Comparison of ENCODE assay signal across 8 cellular contexts in the genomic region with DNA sequence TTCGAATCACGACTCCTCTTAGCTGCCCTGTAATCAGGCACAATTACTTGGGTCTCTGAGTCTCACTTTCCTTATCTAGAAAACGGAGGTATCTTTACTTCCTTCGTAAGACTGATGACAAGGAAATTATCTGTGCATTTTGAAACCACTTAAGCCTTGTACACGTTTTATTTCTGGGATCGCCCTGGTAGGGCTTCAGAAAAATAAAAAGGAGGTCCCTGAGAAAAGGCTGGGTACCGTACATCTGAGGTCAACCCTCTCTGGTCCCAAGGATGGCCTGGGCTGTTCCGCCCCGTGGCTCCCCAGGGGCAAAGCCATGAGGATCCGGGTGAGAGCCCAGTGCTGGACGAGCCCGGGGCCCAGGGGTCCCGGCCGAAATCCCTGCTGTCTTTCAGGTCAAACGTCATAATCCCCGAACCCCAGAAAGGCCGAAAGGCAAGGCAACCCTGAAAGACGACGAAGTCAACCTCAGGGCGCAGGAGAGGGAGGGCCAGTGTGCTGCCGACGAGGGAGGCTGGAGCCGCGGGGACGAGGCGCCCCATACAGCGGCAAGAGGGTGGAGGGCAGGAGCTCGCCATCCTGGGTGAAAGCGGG. TPM values are rescaled to one million over a fixed set of nuclear protein-coding genes. Genes with fewer than 3 reads are reported as not detected.
DNase-seq lines count a peak whose midpoint lies in the region; ATAC-seq and TF ChIP-seq lines count a peak whose summit lies in the region.

No MANE protein-coding gene starts in this region.

- TF ChIP-seq CTCF in brain (conservative IDR thresholded peaks at IDR 0.05): no peak

- peaks cover 0 to 2% (median 0%) of the 10 kb centered on the region in 5 experiments for H3K9me3 Mint-ChIP-seq in brain

- peaks cover 40% of the 10 kb centered on the region for H3K4me1 Mint-ChIP-seq in brain

- peak overlapping the region; percentile 100 for H3K27ac Mint-ChIP-seq in brain

- WGBS in urinary bladder: 4% methylated on average over 29 of the region's 29 CpGs

- H3K4me3 ChIP-seq in urinary bladder (ENCODE audit: low read depth, low read length): peak overlapping the region; percentile 69

- peak overlapping the region; percentile 91 to 97 (median 95) for H3K4me3 Mint-ChIP-seq in brain

- peak; percentile 1 for ATAC-seq in GM18909 (IDR thresholded peaks at IDR 0.05; ENCODE audit: poor library complexity, unreplicated experiment)
- peak; percentile 11 for ATAC-seq in HG03378 (IDR thresholded peaks at IDR 0.05; ENCODE audit: unreplicated experiment)

- DNase-seq in medulla oblongata (ENCODE audit: extremely low spot score): peak; percentile 14
- DNase-seq in stimulated activated CD4-positive, alpha-beta T cell treated with anti-CD3 and anti-CD28 coated beads, Interleukin-2, amount 100 ng/mL, for 24 hours: no peak
- no peak for DNase-seq in DMS79 treated with DMSO at 0.1 percent for 48 hours (lab: John Stamatoyannopoulos, UW)
- no peak for DNase-seq in DMS79 (lab: John Stamatoyannopoulos, UW)

- no peaks in the 10 kb centered on the region for H3K36me3 ChIP-seq in urinary bladder (ENCODE audit: insufficient read depth)

- peaks cover 10% of the 10 kb centered on the region for H3K27me3 Mint-ChIP-seq in brain

- H3K27ac ChIP-seq in urinary bladder (ENCODE audit: low read depth): peak overlapping the region; percentile 98

- H3K4me1 ChIP-seq in urinary bladder (ENCODE audit: insufficient read depth): no peaks in the 10 kb centered on the region

- peaks cover 34% of the 10 kb centered on the region for H3K36me3 Mint-ChIP-seq in brain

RNA-seq across cellular contexts. Expression of a gene that starts 0.7 kb away (rescaled TPM):
- polyA plus RNA-seq in brain (ENCODE audit: insufficient read depth, low read depth, low replicate concordance): 418 TPM
- total RNA-seq in urinary bladder: 81.6 TPM
- 159 TPM for polyA plus RNA-seq in urinary bladder

RNA-seq across cellular contexts. Expression of a gene that starts 23.3 kb away (rescaled TPM):
- 6.4 TPM for polyA plus RNA-seq in brain (ENCODE audit: insufficient read depth, low read depth, low replicate concordance)
- 21.7 TPM for total RNA-seq in urinary bladder
- 34.9 TPM for polyA plus RNA-seq in urinary bladder

RNA-seq across cellular contexts. Expression of a gene that starts 29.4 kb away (rescaled TPM):
- polyA plus RNA-seq in brain (ENCODE audit: insufficient read depth, low read depth, low replicate concordance): 0.92 TPM
- 2.0 TPM for total RNA-seq in urinary bladder
- polyA plus RNA-seq in urinary bladder: 2.6 TPM

RNA-seq across cellular contexts. Expression of a gene that starts 34.7 kb away (rescaled TPM):
- polyA plus RNA-seq in brain (ENCODE audit: insufficient read depth, low read depth, low replicate concordance): 0.14 TPM
- 2.5 TPM for total RNA-seq in urinary bladder
- polyA plus RNA-seq in urinary bladder: 0.05 TPM

RNA-seq across cellular contexts. Expression of a gene that starts 37.7 kb away (rescaled TPM):
- polyA plus RNA-seq in brain (ENCODE audit: insufficient read depth, low read depth, low replicate concordance) (5.0 TPM), urinary bladder (not detected)
- total RNA-seq in urinary bladder: not detected
